In the genomic region with DNA sequence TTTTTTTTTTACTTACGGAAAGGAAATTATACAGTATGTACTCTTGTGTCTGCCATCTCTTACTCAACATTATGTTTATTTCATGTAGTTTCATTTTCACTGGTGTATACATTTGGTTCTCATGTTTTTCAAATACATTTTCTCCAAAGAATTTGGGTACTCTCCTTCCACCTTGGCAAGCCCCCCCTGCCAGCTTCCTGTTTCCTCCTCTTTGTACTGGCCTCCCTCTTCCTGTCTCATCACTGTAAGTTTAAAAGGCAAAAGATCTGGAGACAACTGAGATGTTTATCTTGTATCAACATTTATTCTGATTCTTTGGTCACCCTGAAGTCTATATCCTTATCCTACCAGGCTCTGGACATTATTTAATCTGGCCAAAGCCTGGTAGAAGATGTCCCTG, we compare ENCODE assay signal across 22 cellular contexts.
A peak's percentile ranks its signal among the peaks of the same experiment; 100 is the strongest.
DNase-seq lines count a peak whose midpoint lies in the region; ATAC-seq and TF ChIP-seq lines count a peak whose summit lies in the region.
"Had no signal": no experiment of that assay in that cellular context is flagged by ENCODE, and none has a peak within 500 bp of the region (broad histone marks: within the 10 kb centered on the region; RNA-seq: fewer than 3 reads in every experiment).

No MANE protein-coding gene starts in this region.

- no peak for TF ChIP-seq CTCF in choroid plexus epithelial cell (conservative IDR thresholded peaks at IDR 0.05; ENCODE audit: low read depth, low read length)

- no peak overlapping the region for H3K4me3 ChIP-seq in choroid plexus epithelial cell (ENCODE audit: low read depth, low read length)
- H3K4me3 ChIP-seq: adrenal gland, heart right ventricle, left ventricle myocardium inferior, mucosa of descending colon, smooth muscle cell, transverse colon had no signal

- peak; percentile 36 for ATAC-seq in activated naive CD8-positive, alpha-beta T cell treated with anti-CD3 and anti-CD28 coated beads, Interleukin-2, amount 10 ng/mL, durations not matched to agents 7 days and 5 days (ENCODE audit: low read depth)
- no peak for ATAC-seq in activated naive CD8-positive, alpha-beta T cell treated with anti-CD3 and anti-CD28 coated beads, Interleukin-2, amount 50 U/mL, for 24 hours
- no peak for ATAC-seq in GM21515 (IDR thresholded peaks at IDR 0.05; ENCODE audit: unreplicated experiment)
- no peak for ATAC-seq in GM21717 (IDR thresholded peaks at IDR 0.05; ENCODE audit: unreplicated experiment)
- ATAC-seq: HCT116, mucosa of descending colon had no signal

- DNase-seq in activated naive CD8-positive, alpha-beta T cell treated with anti-CD3 and anti-CD28 coated beads, Interleukin-2, amount 10 ng/mL, durations not matched to agents 7 days and 5 days: no peak
- DNase-seq in activated naive CD8-positive, alpha-beta T cell treated with anti-CD3 and anti-CD28 coated beads, Interleukin-2, amount 50 U/mL, for 24 hours: no peak
- peak; percentile 25 for DNase-seq in choroid plexus epithelial cell (ENCODE audit: low read depth)
- DNase-seq in NCI-H345 treated with DMSO at 0.1 percent for 48 hours (lab: John Stamatoyannopoulos, UW; ENCODE audit: unreplicated experiment): no peak
- DNase-seq: activated CD4-positive, alpha-beta memory T cell treated with anti-CD3 and anti-CD28 coated beads, Interleukin-2, amount 10 ng/mL, durations not matched to agents 7 days and 5 days; activated T-cell treated with anti-CD3 and anti-CD28 coated beads, Interleukin-2, amount 50 U/mL, for 24 hours; adrenal gland; cortex of kidney; heart right ventricle; left ventricle myocardium inferior; mucosa of descending colon; NCI-H2107; NCI-H526 treated with DMSO at 0.1 percent for 48 hours; stimulated activated CD4-positive, alpha-beta T cell treated with anti-CD3 and anti-CD28 coated beads, Interleukin-4, amount 100 ng/mL, for 1 hour; SW 1271; transverse colon had no signal

- H3K36me3 ChIP-seq in KOPT-K1 (ENCODE audit: insufficient read depth, low read length): no peaks in the 10 kb centered on the region
- H3K36me3 ChIP-seq: adrenal gland, heart right ventricle, left ventricle myocardium inferior, transverse colon had no signal

- peaks cover 9% of the 10 kb centered on the region for H3K4me1 Mint-ChIP-seq in activated naive CD8-positive, alpha-beta T cell treated with anti-CD3 and anti-CD28 coated beads, Interleukin-2, amount 10 ng/mL, durations not matched to agents 7 days and 5 days
- H3K4me1 Mint-ChIP-seq in activated naive CD8-positive, alpha-beta T cell treated with anti-CD3 and anti-CD28 coated beads, Interleukin-2, amount 50 U/mL, for 24 hours: peaks cover 6% of the 10 kb centered on the region

- H3K27me3 Mint-ChIP-seq in activated naive CD8-positive, alpha-beta T cell treated with anti-CD3 and anti-CD28 coated beads, Interleukin-2, amount 10 ng/mL, durations not matched to agents 7 days and 5 days: no peaks in the 10 kb centered on the region
- no peaks in the 10 kb centered on the region for H3K27me3 Mint-ChIP-seq in activated naive CD8-positive, alpha-beta T cell treated with anti-CD3 and anti-CD28 coated beads, Interleukin-2, amount 50 U/mL, for 24 hours
- H3K27me3 Mint-ChIP-seq: activated T-cell treated with anti-CD3 and anti-CD28 coated beads, Interleukin-2, amount 50 U/mL, for 24 hours; stimulated activated naive CD8-positive, alpha-beta T cell treated with anti-CD3 and anti-CD28 coated beads, Interleukin-15, Interleukin-2, amounts not matched to agents 100 ng/mL and 50 ng/mL, for 24 hours had no signal

- peak overlapping the region; percentile 22 for H3K4me3 Mint-ChIP-seq in activated naive CD8-positive, alpha-beta T cell treated with anti-CD3 and anti-CD28 coated beads, Interleukin-2, amount 10 ng/mL, durations not matched to agents 7 days and 5 days
- H3K4me3 Mint-ChIP-seq in activated naive CD8-positive, alpha-beta T cell treated with anti-CD3 and anti-CD28 coated beads, Interleukin-2, amount 50 U/mL, for 24 hours: no peak overlapping the region
- H3K4me3 Mint-ChIP-seq: activated CD4-positive, alpha-beta memory T cell treated with anti-CD3 and anti-CD28 coated beads, Interleukin-2, amount 10 ng/mL, durations not matched to agents 7 days and 5 days; activated T-cell treated with anti-CD3 and anti-CD28 coated beads, Interleukin-2, amount 50 U/mL, for 24 hours; stimulated activated naive CD8-positive, alpha-beta T cell treated with anti-CD3 and anti-CD28 coated beads, Interleukin-15, Interleukin-2, amounts not matched to agents 100 ng/mL and 50 ng/mL, for 24 hours had no signal

- H3K9me3 ChIP-seq in KOPT-K1 (ENCODE audit: insufficient read depth, low read length, poor library complexity, severe bottlenecking): no peaks in the 10 kb centered on the region
- H3K9me3 ChIP-seq: adrenal gland, heart right ventricle, left ventricle myocardium inferior, mucosa of descending colon, transverse colon had no signal

- H3K36me3 Mint-ChIP-seq in activated naive CD8-positive, alpha-beta T cell treated with anti-CD3 and anti-CD28 coated beads, Interleukin-2, amount 10 ng/mL, durations not matched to agents 7 days and 5 days: no peaks in the 10 kb centered on the region
- H3K36me3 Mint-ChIP-seq in activated naive CD8-positive, alpha-beta T cell treated with anti-CD3 and anti-CD28 coated beads, Interleukin-2, amount 50 U/mL, for 24 hours (ENCODE audit: low read depth): no peaks in the 10 kb centered on the region

- H3K9me3 Mint-ChIP-seq in activated naive CD8-positive, alpha-beta T cell treated with anti-CD3 and anti-CD28 coated beads, Interleukin-2, amount 10 ng/mL, durations not matched to agents 7 days and 5 days: no peaks in the 10 kb centered on the region
- no peaks in the 10 kb centered on the region for H3K9me3 Mint-ChIP-seq in activated naive CD8-positive, alpha-beta T cell treated with anti-CD3 and anti-CD28 coated beads, Interleukin-2, amount 50 U/mL, for 24 hours
- H3K9me3 Mint-ChIP-seq: activated CD4-positive, alpha-beta memory T cell treated with anti-CD3 and anti-CD28 coated beads, Interleukin-2, amount 10 ng/mL, durations not matched to agents 7 days and 5 days; activated T-cell treated with anti-CD3 and anti-CD28 coated beads, Interleukin-2, amount 50 U/mL, for 24 hours; stimulated activated naive CD8-positive, alpha-beta T cell treated with anti-CD3 and anti-CD28 coated beads, Interleukin-15, Interleukin-2, amounts not matched to agents 100 ng/mL and 50 ng/mL, for 24 hours had no signal

- POLR2A ChIA-PET in activated naive CD8-positive, alpha-beta T cell treated with anti-CD3 and anti-CD28 coated beads, Interleukin-2, amount 10 ng/mL, durations not matched to agents 7 days and 5 days (lab: Charles Lee): no interaction called here

- H3K27ac Mint-ChIP-seq in activated naive CD8-positive, alpha-beta T cell treated with anti-CD3 and anti-CD28 coated beads, Interleukin-2, amount 10 ng/mL, durations not matched to agents 7 days and 5 days: peak overlapping the region; percentile 46
- H3K27ac Mint-ChIP-seq in activated naive CD8-positive, alpha-beta T cell treated with anti-CD3 and anti-CD28 coated beads, Interleukin-2, amount 50 U/mL, for 24 hours: no peak overlapping the region
- H3K27ac Mint-ChIP-seq: activated CD4-positive, alpha-beta memory T cell treated with anti-CD3 and anti-CD28 coated beads, Interleukin-2, amount 10 ng/mL, durations not matched to agents 7 days and 5 days; activated T-cell treated with anti-CD3 and anti-CD28 coated beads, Interleukin-2, amount 50 U/mL, for 24 hours; stimulated activated naive CD8-positive, alpha-beta T cell treated with anti-CD3 and anti-CD28 coated beads, Interleukin-15, Interleukin-2, amounts not matched to agents 100 ng/mL and 50 ng/mL, for 24 hours had no signal

- peak overlapping the region; percentile 49 for H3K27ac ChIP-seq in KOPT-K1 (ENCODE audit: low read depth, low read length, poor library complexity, severe bottlenecking)
- H3K27ac ChIP-seq: adrenal gland, transverse colon had no signal
